ENCODE assay signal across 11 cellular contexts in the genomic region with DNA sequence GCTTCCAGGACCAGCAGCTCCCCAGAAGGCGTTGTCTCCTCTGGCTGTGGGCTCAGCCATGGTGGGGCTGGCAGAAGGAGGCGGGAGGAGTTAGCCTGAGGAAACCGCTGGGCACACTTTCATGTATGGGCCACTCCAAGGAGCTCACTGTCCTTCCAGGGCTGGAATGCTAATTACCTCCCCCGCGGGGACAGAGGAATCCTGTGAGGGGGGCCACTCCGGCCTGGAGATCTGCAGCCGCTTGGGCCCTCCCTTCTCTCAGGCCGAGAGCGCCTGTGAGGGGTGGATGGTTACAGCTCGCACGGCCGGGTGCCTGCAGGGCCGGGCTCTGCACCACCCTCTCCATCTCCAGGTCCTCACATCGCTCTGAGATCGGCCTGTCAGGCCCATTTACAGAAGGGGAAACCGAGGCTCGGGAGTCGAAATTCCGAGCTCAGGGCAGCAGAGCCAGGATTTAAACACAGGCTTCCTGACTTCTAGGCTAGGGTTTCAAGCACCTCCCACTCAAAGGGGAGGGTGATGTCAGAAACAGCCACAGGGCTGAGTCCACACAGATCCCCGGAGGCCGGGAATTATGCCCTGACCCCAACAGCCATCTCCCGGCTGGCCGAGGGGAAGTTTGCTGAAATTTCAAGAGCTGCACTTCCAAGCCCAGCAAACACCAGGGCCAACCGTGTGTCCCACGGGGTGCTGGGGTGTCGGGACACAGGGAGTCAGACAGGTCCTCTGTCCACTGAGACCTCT. TPM values are rescaled to one million over a fixed set of nuclear protein-coding genes. Genes with fewer than 3 reads are reported as not detected.
A peak's percentile ranks its signal among the peaks of the same experiment; 100 is the strongest.
DNase-seq lines count a peak whose midpoint lies in the region; ATAC-seq and TF ChIP-seq lines count a peak whose summit lies in the region.
"Had no signal": no experiment of that assay in that cellular context is flagged by ENCODE, and none has a peak within 500 bp of the region (broad histone marks: within the 10 kb centered on the region; RNA-seq: fewer than 3 reads in every experiment).

No MANE protein-coding gene starts in this region.

- no peaks in the 10 kb centered on the region for H3K36me3 Mint-ChIP-seq in stimulated activated effector memory CD8-positive, alpha-beta T cell treated with anti-CD3 and anti-CD28 coated beads, Interleukin-12 subunit alpha, Interleukin-12 subunit beta, amount 100 ng/mL, for 72 hours
- H3K36me3 Mint-ChIP-seq: CD8-positive, alpha-beta memory T cell had no signal

- no peaks in the 10 kb centered on the region for H3K4me1 Mint-ChIP-seq in stimulated activated effector memory CD8-positive, alpha-beta T cell treated with anti-CD3 and anti-CD28 coated beads, Interleukin-12 subunit alpha, Interleukin-12 subunit beta, amount 100 ng/mL, for 72 hours
- H3K4me1 Mint-ChIP-seq: CD8-positive, alpha-beta memory T cell had no signal

- H3K27ac Mint-ChIP-seq in stimulated activated effector memory CD8-positive, alpha-beta T cell treated with anti-CD3 and anti-CD28 coated beads, Interleukin-12 subunit alpha, Interleukin-12 subunit beta, amount 100 ng/mL, for 72 hours = no peak overlapping the region

- peaks cover 18% of the 10 kb centered on the region for H3K4me1 ChIP-seq in mammary epithelial cell (ENCODE audit: insufficient read depth, low read length)

- H3K4me3 ChIP-seq in H7 (ENCODE audit: insufficient read depth, low read depth, low read length) (no peak overlapping the region), mammary epithelial cell (replicated peaks in 1 of 3; ENCODE audit: insufficient read depth in 1 of 3, low read depth in 2 of 3, low read length in 3 of 3) (no peak overlapping the region)
- H3K4me3 ChIP-seq: thyroid gland had no signal

- dilution Hi-C loops in mammary epithelial cell (cut with HindIII; ENCODE audit: low sequenced_read_pairs) = no loop called here

- in situ Hi-C loops in mammary epithelial cell (cut with MboI; ENCODE audit: low sequenced_read_pairs in 2 of 2) = no loop called here

- H3K9me3 Mint-ChIP-seq in stimulated activated effector memory CD8-positive, alpha-beta T cell treated with anti-CD3 and anti-CD28 coated beads, Interleukin-12 subunit alpha, Interleukin-12 subunit beta, amount 100 ng/mL, for 72 hours = no peaks in the 10 kb centered on the region
- H3K9me3 Mint-ChIP-seq: CD8-positive, alpha-beta memory T cell had no signal

- ATAC-seq in stimulated activated effector memory CD8-positive, alpha-beta T cell treated with anti-CD3 and anti-CD28 coated beads, Interleukin-12 subunit alpha, Interleukin-12 subunit beta, amount 100 ng/mL, for 72 hours = no peak

- H3K4me3 Mint-ChIP-seq in stimulated activated effector memory CD8-positive, alpha-beta T cell treated with anti-CD3 and anti-CD28 coated beads, Interleukin-12 subunit alpha, Interleukin-12 subunit beta, amount 100 ng/mL, for 72 hours = no peak overlapping the region
- H3K4me3 Mint-ChIP-seq: CD8-positive, alpha-beta memory T cell had no signal

- H4K20me1 ChIP-seq in mammary epithelial cell (ENCODE audit: insufficient read depth, low read length) = no peaks in the 10 kb centered on the region

- intact Hi-C loops in mammary epithelial cell (cut with micrococcal nuclease) = no loop called here

- BruUV-seq in mammary epithelial cell (replicated peaks; lab: Mats Ljungman, UMichigan) = no TSS peak

- TF ChIP-seq CTCF in mammary epithelial cell (conservative IDR thresholded peaks at IDR 0.05 in 1 of 2, IDR thresholded peaks at IDR 0.05 in 1 of 2; ENCODE audit: extremely low read depth in 1 of 2, insufficient read depth in 1 of 2, low read depth in 1 of 2, low read length in 2 of 2) = no peak

- H3K36me3 ChIP-seq in H7 (replicated peaks; ENCODE audit: control insufficient read depth, insufficient read depth, low read length) = no peaks in the 10 kb centered on the region
- no peaks in the 10 kb centered on the region for H3K36me3 ChIP-seq in mammary epithelial cell (ENCODE audit: insufficient read depth, low read length)
- H3K36me3 ChIP-seq: thyroid gland had no signal

- no peak overlapping the region for H3K9ac ChIP-seq in mammary epithelial cell (ENCODE audit: insufficient read depth, low read length)

- DNase-seq in H7 (peak; percentile 93), mammary epithelial cell (no peak), iPS-NIHi7 (ENCODE audit: extremely low spot score) (peak; percentile 75), renal cortical epithelial cell (ENCODE audit: low read depth) (peak; percentile 41), 8988T (no peak), cortex of kidney (lab: John Stamatoyannopoulos, UW) (no peak), SK-N-DZ (ENCODE audit: low spot score) (no peak)
- DNase-seq in stimulated activated effector memory CD8-positive, alpha-beta T cell treated with anti-CD3 and anti-CD28 coated beads, Interleukin-12 subunit alpha, Interleukin-12 subunit beta, amount 100 ng/mL, for 72 hours (ENCODE audit: low spot score in 2 of 2) = no peak
- DNase-seq: activated naive CD4-positive, alpha-beta T cell treated with Interleukin-2 at 50 U/mL for 16 hours; thyroid gland had no signal

- no peaks in the 10 kb centered on the region for H3K79me2 ChIP-seq in mammary epithelial cell (ENCODE audit: insufficient read depth, low read length)

- CTCF ChIA-PET in mammary epithelial cell (lab: Charles Lee; ENCODE audit: low non-redundant PET) = interaction anchor here (0.6 kb wide), 1 partner anchor 37 kb away, joined by 5 read pairs; no protein-coding TSS in a partner anchor

- H3K9me3 ChIP-seq in mammary epithelial cell (replicated peaks; ENCODE audit: insufficient read depth, low read length) = no peaks in the 10 kb centered on the region
- H3K9me3 ChIP-seq: thyroid gland had no signal

- H3K27me3 ChIP-seq in H7 (ENCODE audit: control insufficient read depth, insufficient read depth, low read length) (no peaks in the 10 kb centered on the region), mammary epithelial cell (ENCODE audit: insufficient read depth, low read length) (no peaks in the 10 kb centered on the region)
- H3K27me3 ChIP-seq: thyroid gland had no signal

- H3K4me2 ChIP-seq in mammary epithelial cell (ENCODE audit: insufficient read depth, low read depth, low read length) = peak overlapping the region; percentile 43

- no peak overlapping the region for H3K27ac ChIP-seq in mammary epithelial cell (ENCODE audit: insufficient read depth, low read depth, low read length)
- H3K27ac ChIP-seq: thyroid gland had no signal

- H2AFZ ChIP-seq in mammary epithelial cell (ENCODE audit: low read depth, low read length) = peak overlapping the region; percentile 74

- WGBS in mammary epithelial cell (ENCODE audit: low coverage, missing lambda C conversion rate) = 24% methylated on average over 15 of the region's 26 CpGs

RNA-seq across cellular contexts. Expression of a gene that starts 59.1 kb away (rescaled TPM):
- 149 and 202 TPM in 2 replicates for total RNA-seq in H7 (2014; rRNA removed; shearing (Covaris generic))
- total RNA-seq in mammary epithelial cell (100 to 1,000 TPM in 1 of 2 donors, 10 to 100 TPM in 1; 60.5 to 167 TPM), renal cortical epithelial cell (33.5 and 54.3 TPM in 2 replicates)
- polyA plus RNA-seq in mammary epithelial cell = 29.2 TPM
- polyA minus RNA-seq in mammary epithelial cell = 93.4 TPM
- polyA plus RNA-seq in SK-N-DZ (2014; cell fraction: cytosol; rRNA removed) = not detected in 2 replicates
- 0.67 TPM in 1 of 2 replicates, not detected in the other for polyA plus RNA-seq in SK-N-DZ (2014; cell fraction: nucleus; rRNA removed)

Comparison
In these comparisons a context has a peak if more than half of its experiments do, and no peak if none do; other contexts are left out.
1. DNase-seq: peak in H7 (single experiment), iPS-NIHi7 (single experiment) and renal cortical epithelial cell (single experiment); none in mammary epithelial cell (single experiment), 8988T (single experiment), cortex of kidney (single experiment), stimulated activated effector memory CD8-positive, alpha-beta T cell treated with anti-CD3 and anti-CD28 coated beads, Interleukin-12 subunit alpha, Interleukin-12 subunit beta, amount 100 ng/mL, for 72 hours (0 of 2) and SK-N-DZ (single experiment).